In genomic region chr16:19705843-19706242, GRCh38 we compare ENCODE assay signal across 24 cellular contexts. TPM values are rescaled to one million over a fixed set of nuclear protein-coding genes. Genes with fewer than 3 reads are reported as not detected.
DNase-seq lines count a peak whose midpoint lies in the region; ATAC-seq, FAIRE-seq and TF ChIP-seq lines count a peak whose summit lies in the region.
"Had no signal": no experiment of that assay in that cellular context is flagged by ENCODE, and none has a peak within 500 bp of the region (broad histone marks: within the 10 kb centered on the region; RNA-seq: fewer than 3 reads in every experiment).

No MANE protein-coding gene starts in this region.

- H2AK5ac ChIP-seq in H1 (ENCODE audit: low read depth, low read length) = no peak overlapping the region

- no peak overlapping the region for H2BK20ac ChIP-seq in H1 (ENCODE audit: low read length)

- H3K27ac ChIP-seq in left ventricle myocardium inferior (replicated peaks) (peak overlapping the region; percentile 77), H1 (ENCODE audit: low read depth, low read length) (0 out of 2 replicates have a peak overlapping the region, but pooled peaks have one; percentile 2), osteoblast (ENCODE audit: low read depth, low read length) (no peak overlapping the region), upper lobe of right lung (peak overlapping the region; percentile 66), aorta (ENCODE audit: low read depth in 1 of 2, low read length in 2 of 2) (no peak overlapping the region)
- H3K27ac ChIP-seq: foreskin keratinocyte had no signal

- no peak overlapping the region for H3K9ac ChIP-seq in H1 (replicated peaks in 1 of 4; ENCODE audit: extremely low read depth in 1 of 4, low read depth in 3 of 4, low read length in 3 of 4)

- no peak overlapping the region for H4K5ac ChIP-seq in H1 (ENCODE audit: insufficient read length, low read depth, low read length)

- TF ChIP-seq POLR2A in H1 (IDR thresholded peaks at IDR 0.05; ENCODE audit: control extremely low read depth in 1 of 2, low read depth in 2 of 2, low read length in 2 of 2) = no peak

- no peak overlapping the region for H4K91ac ChIP-seq in H1 (replicated peaks; ENCODE audit: insufficient read length, low read length)

- H3K36me3 ChIP-seq in left ventricle myocardium inferior (peaks cover 83% of the 10 kb centered on the region), H1 (ENCODE audit: control insufficient read depth in 2 of 4, insufficient read depth in 4 of 4, low read length in 3 of 4) (peaks cover 32 to 89% (median 56%) of the 10 kb centered on the region in 4 experiments), osteoblast (ENCODE audit: insufficient read depth, low read length) (peaks cover 50% of the 10 kb centered on the region), upper lobe of right lung (peaks cover 38% of the 10 kb centered on the region), aorta (ENCODE audit: control insufficient read depth in 1 of 2, insufficient read depth in 2 of 2, low read length in 1 of 2) (peaks cover 0 to 6% of the 10 kb centered on the region in 2 donors)

- no peak overlapping the region for H2BK15ac ChIP-seq in H1 (ENCODE audit: low read length)

- H3K23me2 ChIP-seq in H1 (ENCODE audit: low read depth, low read length) = no peaks in the 10 kb centered on the region

- TF ChIP-seq CTCF in left ventricle myocardium inferior (IDR thresholded peaks at IDR 0.05; ENCODE audit: borderline replicate concordance) = no peak
- no peak for TF ChIP-seq CTCF in H1 (IDR thresholded peaks at IDR 0.05; ENCODE audit: control extremely low read depth in 1 of 3, insufficient read depth in 1 of 3, low read depth in 1 of 3, low read length in 3 of 3)
- TF ChIP-seq CTCF in osteoblast (IDR thresholded peaks at IDR 0.05; ENCODE audit: extremely low read depth, low read depth, low read length) = no peak
- TF ChIP-seq CTCF in upper lobe of right lung (IDR thresholded peaks at IDR 0.05) = no peak

- H2BK12ac ChIP-seq in H1 (ENCODE audit: low read depth, low read length) = no peak overlapping the region

- H3K4ac ChIP-seq in H1 (replicated peaks; ENCODE audit: insufficient read length, low read depth, low read length) = no peak overlapping the region

- H3K23ac ChIP-seq in H1 (ENCODE audit: insufficient read length) = no peak overlapping the region

- H3K4me2 ChIP-seq in H1 (ENCODE audit: insufficient read depth in 1 of 2, low read depth in 2 of 2, low read length in 2 of 2) (no peak overlapping the region), osteoblast (ENCODE audit: insufficient read depth, low read length) (no peak overlapping the region)

- H3K4me3 ChIP-seq in left ventricle myocardium inferior (no peak overlapping the region), H1 (ENCODE audit: extremely low read depth in 1 of 4, insufficient read depth in 2 of 4, low read depth in 3 of 4, low read length in 4 of 4) (no peak overlapping the region), osteoblast (ENCODE audit: insufficient read depth, low read length) (no peak overlapping the region), upper lobe of right lung (no peak overlapping the region), aorta (ENCODE audit: low read length in 2 of 2) (no peak overlapping the region)
- H3K4me3 ChIP-seq: ascending aorta, mucosa of descending colon, Peyer's patch had no signal

- no peak overlapping the region for H3K14ac ChIP-seq in H1 (ENCODE audit: insufficient read length)

- POLR2A ChIA-PET in H1 (lab: Charles Lee; ENCODE audit: partially characterized antibody) = interaction anchor here (1.1 to 4.2 kb wide), 4 partner anchors 10 to 176 kb away, joined by 4 to 23 read pairs (median 12); partner anchors contain the start of genes IQCK and KNOP1

- H2BK120ac ChIP-seq in H1 (replicated peaks; ENCODE audit: low read depth, low read length) = no peak overlapping the region

- H3K79me2 ChIP-seq in H1 (ENCODE audit: control insufficient read depth in 1 of 2, insufficient read depth in 2 of 2, low read length in 2 of 2) (peaks cover 3 to 73% of the 10 kb centered on the region in 2 experiments; a peak in 3 of 4 replicates), osteoblast (ENCODE audit: insufficient read depth, low read length) (peaks cover 7% of the 10 kb centered on the region)

- no peaks in the 10 kb centered on the region for H3K9me3 ChIP-seq in left ventricle myocardium inferior (replicated peaks)
- H3K9me3 ChIP-seq in H1 (ENCODE audit: insufficient read depth in 2 of 2, low read depth in 1 of 2, low read length in 1 of 2) = no peaks in the 10 kb centered on the region
- H3K9me3 ChIP-seq in osteoblast (ENCODE audit: low read depth, low read length) = no peaks in the 10 kb centered on the region
- H3K9me3 ChIP-seq in upper lobe of right lung = no peaks in the 10 kb centered on the region
- H3K9me3 ChIP-seq in aorta (ENCODE audit: control insufficient read depth, low read length) = no peaks in the 10 kb centered on the region
- H3K9me3 ChIP-seq: ascending aorta, BE2C, mucosa of descending colon, Peyer's patch had no signal

- H3K4me1 ChIP-seq in left ventricle myocardium inferior = peaks cover 57% of the 10 kb centered on the region
- H3K4me1 ChIP-seq in H1 (replicated peaks in 1 of 4; ENCODE audit: control insufficient read depth in 3 of 4, insufficient read depth in 4 of 4, low read length in 3 of 4) = peaks cover 10 to 30% (median 23%) of the 10 kb centered on the region in 4 experiments
- H3K4me1 ChIP-seq in osteoblast (ENCODE audit: insufficient read depth, low read length) = peaks cover 14% of the 10 kb centered on the region
- peaks cover 21% of the 10 kb centered on the region for H3K4me1 ChIP-seq in upper lobe of right lung
- H3K4me1 ChIP-seq in aorta (ENCODE audit: control insufficient read depth in 1 of 2, insufficient read depth in 2 of 2, low read length in 2 of 2) = no peaks in the 10 kb centered on the region
- H3K4me1 ChIP-seq: ascending aorta, BE2C, foreskin keratinocyte had no signal

- H3K56ac ChIP-seq in H1 (replicated peaks; ENCODE audit: insufficient read length, low read depth, low read length) = no peak overlapping the region

- H2AFZ ChIP-seq in H1 (ENCODE audit: low read length) = no peak overlapping the region
- H2AFZ ChIP-seq in osteoblast (ENCODE audit: low read length) = no peak overlapping the region

- no peak overlapping the region for H3K18ac ChIP-seq in H1 (ENCODE audit: extremely low read depth, low read length)

- no peak for DNase-seq in left ventricle myocardium inferior
- no peak for DNase-seq in cardiac septum (ENCODE audit: low spot score)
- no peak for DNase-seq in H1 (ENCODE audit: low read depth in 1 of 2, low spot score in 2 of 2)
- peak; percentile 68 for DNase-seq in osteoblast (ENCODE audit: insufficient read length, low spot score, missing footprints)
- DNase-seq in upper lobe of right lung = no peak
- no peak for DNase-seq in aorta
- DNase-seq in NOMO-1 (lab: John Stamatoyannopoulos, UW; ENCODE audit: unreplicated experiment in 2 of 2) = no peak
- DNase-seq: activated CD4-positive, alpha-beta T cell treated with anti-CD3 and anti-CD28 coated beads for 36 hours; activated naive CD4-positive, alpha-beta T cell treated with anti-CD3 and anti-CD28 coated beads for 36 hours; activated T-cell treated with anti-CD3 and anti-CD28 coated beads, Interleukin-2, amount 50 U/mL, for 48 hours; BE2C; DMS53; effector CD4-positive, alpha-beta T cell; foreskin keratinocyte; hippocampal formation; immature natural killer cell; mucosa of descending colon; NCI-H1417 treated with DMSO at 0.1 percent for 48 hours; NCI-H446; Peyer's patch; stimulated activated CD8-positive, alpha-beta memory T cell treated with anti-CD3 and anti-CD28 coated beads, Interleukin-4, amount 100 ng/mL, for 48 hours had no signal

- H3K79me1 ChIP-seq in H1 (ENCODE audit: low read depth, low read length) = peaks cover 29% of the 10 kb centered on the region

- H2BK5ac ChIP-seq in H1 (ENCODE audit: low read depth, low read length) = no peak overlapping the region

- ATAC-seq in upper lobe of right lung = no peak
- ATAC-seq in aorta (ENCODE audit: low FRiP score) = no peak
- ATAC-seq in GM18511 (IDR thresholded peaks at IDR 0.05; ENCODE audit: unreplicated experiment) = no peak
- ATAC-seq: activated CD4-positive, alpha-beta T cell treated with anti-CD3 and anti-CD28 coated beads for 36 hours; mucosa of descending colon had no signal

- TF ChIP-seq EP300 in H1 (IDR thresholded peaks at IDR 0.05; ENCODE audit: borderline replicate concordance in 1 of 2, low read depth in 2 of 2, low read length in 2 of 2) = no peak

- CTCF ChIA-PET in H1 (lab: Charles Lee; ENCODE audit: partially characterized antibody) = interaction anchor here (1.3 to 1.6 kb wide), 3 partner anchors 10 to 173 kb away, joined by 3 to 4 read pairs (median 3); no protein-coding TSS in a partner anchor

- H4K8ac ChIP-seq in H1 (ENCODE audit: extremely low read depth, insufficient read depth, low read length) = no peak overlapping the region

- intact Hi-C loops in left ventricle myocardium inferior (cut with micrococcal nuclease) = no loop called here
- intact Hi-C loops in cardiac septum (cut with DNase I) = no loop called here
- intact Hi-C loops in upper lobe of right lung (cut with DNase I) = no loop called here
- intact Hi-C loops in aorta (cut with DNase I) = no loop called here

- no peak for TF ChIP-seq RAD21 in H1 (IDR thresholded peaks at IDR 0.05 in 1 of 2, conservative IDR thresholded peaks at IDR 0.05 in 1 of 2; ENCODE audit: low read depth in 2 of 2, low read length in 2 of 2)

- WGBS in H1 (ENCODE audit: extremely low coverage in 1 of 2, insufficient coverage in 1 of 2, insufficient read length in 1 of 2, insufficient replicate concordance in 2 of 2, low coverage in 1 of 2, low lambda C conversion rate in 2 of 2, missing lambda C conversion rate in 1 of 2), 2 experiments = 90% methylated on average over 5 of the region's 5 CpGs; no CpG with 5 or more reads in 1 of the 2 experiments
- WGBS in aorta, 2 donors = 85 to 86% methylated on average over 5 of the region's 5 CpGs

- H3K27me3 ChIP-seq in left ventricle myocardium inferior (ENCODE audit: low read depth) (no peaks in the 10 kb centered on the region), H1 (replicated peaks in 1 of 4; ENCODE audit: control insufficient read depth in 3 of 4, extremely low read depth in 1 of 4, insufficient read depth in 3 of 4, low read length in 3 of 4) (no peaks in the 10 kb centered on the region), osteoblast (ENCODE audit: insufficient read depth, low read length) (no peaks in the 10 kb centered on the region), upper lobe of right lung (no peaks in the 10 kb centered on the region), aorta (ENCODE audit: control insufficient read depth in 1 of 2, insufficient read depth in 2 of 2, low read length in 1 of 2) (no peaks in the 10 kb centered on the region)
- H3K27me3 ChIP-seq: ascending aorta, BE2C, foreskin keratinocyte, Peyer's patch had no signal

- no peak for FAIRE-seq in H1 (lab: Jason Lieb, UNC)
- FAIRE-seq: G401.6 had no signal

- peaks cover 23 to 39% of the 10 kb centered on the region in 2 experiments for H4K20me1 ChIP-seq in H1 (replicated peaks in 1 of 2; ENCODE audit: control insufficient read depth in 1 of 2, insufficient read depth in 2 of 2, low read length in 2 of 2)
- H4K20me1 ChIP-seq in osteoblast (ENCODE audit: insufficient read depth, low read length) = no peaks in the 10 kb centered on the region

RNA-seq across cellular contexts. Expression of gene KNOP1, which starts 12.2 kb away (rescaled TPM):
- total RNA-seq in left ventricle myocardium inferior (6.7 TPM), cardiac septum (6.8 TPM), osteoblast (10.1 and 15.3 TPM in 2 replicates), upper lobe of right lung (12.2 TPM), aorta (10 to 100 TPM in 1 of 2 donors, 1 to 10 TPM in 1; 7.6 to 11.6 TPM)
- total RNA-seq in H1 (2021; fragmentation: NEBNext Ultra II Directional; extraction: Animal tissue kit (Norgen Biotek cat#: 25700)) = 80.8 and 87.9 TPM in 2 replicates
- polyA plus RNA-seq in H1 (2011; rRNA removed) (21.3 and 21.6 TPM in 2 replicates), aorta (10 to 100 TPM in 1 of 2 donors, 1 to 10 TPM in 1; 6.5 to 12.9 TPM)
- 30.6 TPM for polyA plus RNA-seq in H1 (2011; cell fraction: cytosol; rRNA removed)
- 28.8 TPM for polyA plus RNA-seq in H1 (2011; cell fraction: nucleus; rRNA removed)
- polyA plus RNA-seq in H1 (2012, experiment 1 of 2) = 79.8 to 109 TPM (median 84.5 TPM) in 4 replicates
- 58.1 TPM for polyA plus RNA-seq in H1 (2012, experiment 2 of 2)
- polyA plus RNA-seq in H1 (2013, experiment 1 of 2) = 166 TPM
- polyA plus RNA-seq in H1 (2013, experiment 2 of 2) = 154 TPM
- 48.1 and 53.1 TPM in 2 replicates for polyA minus RNA-seq in H1 (2011; rRNA and poly(A)+ RNA removed)
- 24.3 TPM for polyA minus RNA-seq in H1 (2011; cell fraction: cytosol; rRNA and poly(A)+ RNA removed)
- polyA minus RNA-seq in H1 (2011; cell fraction: nucleus; rRNA and poly(A)+ RNA removed) = 57.8 TPM

RNA-seq across cellular contexts. Expression of gene IQCK, which starts 12.2 kb away (rescaled TPM):
- total RNA-seq in left ventricle myocardium inferior (6.0 TPM), cardiac septum (7.3 TPM), osteoblast (8.7 and 9.4 TPM in 2 replicates), upper lobe of right lung (7.6 TPM), aorta (1 to 10 TPM; 5.0 to 10.0 TPM)
- 5.8 and 6.2 TPM in 2 replicates for total RNA-seq in H1 (2021; fragmentation: NEBNext Ultra II Directional; extraction: Animal tissue kit (Norgen Biotek cat#: 25700))
- polyA plus RNA-seq in H1 (2011; rRNA removed) (9.3 and 10.4 TPM in 2 replicates), aorta (1 to 10 TPM; 4.0 to 6.4 TPM)
- polyA plus RNA-seq in H1 (2011; cell fraction: cytosol; rRNA removed) = 7.9 TPM
- 4.7 TPM for polyA plus RNA-seq in H1 (2011; cell fraction: nucleus; rRNA removed)
- 4.6 to 7.0 TPM (median 5.2 TPM) in 4 replicates for polyA plus RNA-seq in H1 (2012, experiment 1 of 2)
- polyA plus RNA-seq in H1 (2012, experiment 2 of 2) = 1.3 TPM
- polyA plus RNA-seq in H1 (2013, experiment 1 of 2) = 3.9 TPM
- 3.7 TPM for polyA plus RNA-seq in H1 (2013, experiment 2 of 2)
- polyA minus RNA-seq in H1 (2011; rRNA and poly(A)+ RNA removed) = 6.1 and 7.3 TPM in 2 replicates
- polyA minus RNA-seq in H1 (2011; cell fraction: cytosol; rRNA and poly(A)+ RNA removed) = 2.9 TPM
- polyA minus RNA-seq in H1 (2011; cell fraction: nucleus; rRNA and poly(A)+ RNA removed) = 12.8 TPM
- total RNA-seq: ascending aorta had no signal

Comparison
In these comparisons a context has a peak if more than half of its experiments do, and no peak if none do; other contexts are left out.
1. H3K27ac ChIP-seq: peak in left ventricle myocardium inferior (single experiment), H1 (single experiment) and upper lobe of right lung (single experiment); none in osteoblast (single experiment) and aorta (0 of 2).